22 cellular contexts compared by ENCODE assay signal in genomic region chr2:235938611-235939010, GRCh38.
A peak's percentile ranks its signal among the peaks of the same experiment; 100 is the strongest.
DNase-seq lines count a peak whose midpoint lies in the region; ATAC-seq, FAIRE-seq and TF ChIP-seq lines count a peak whose summit lies in the region.
"Had no signal": no experiment of that assay in that cellular context is flagged by ENCODE, and none has a peak within 500 bp of the region (broad histone marks: within the 10 kb centered on the region; RNA-seq: fewer than 3 reads in every experiment).

No MANE protein-coding gene starts in this region.

- H2AFZ ChIP-seq in astrocyte (ENCODE audit: low read depth, low read length) = no peak overlapping the region

- no peaks in the 10 kb centered on the region for H3K27me3 Mint-ChIP-seq in astrocyte (ENCODE audit: low read depth, unreplicated experiment)
- H3K27me3 Mint-ChIP-seq in neural crest cell (ENCODE audit: low read depth) = no peaks in the 10 kb centered on the region
- H3K27me3 Mint-ChIP-seq: CD4-positive, CD25-positive, alpha-beta regulatory T cell had no signal

- no peaks in the 10 kb centered on the region for H3K36me3 ChIP-seq in astrocyte (ENCODE audit: insufficient read depth, low read length)
- H3K36me3 ChIP-seq: HAP-1 had no signal

- H3K4me1 ChIP-seq in astrocyte (ENCODE audit: insufficient read depth, low read length) = peaks cover 18% of the 10 kb centered on the region
- H3K4me1 ChIP-seq: Caco-2, HAP-1 had no signal

- H3K27ac Mint-ChIP-seq in astrocyte (ENCODE audit: unreplicated experiment) = peak overlapping the region; percentile 31
- peak overlapping the region; percentile 85 for H3K27ac Mint-ChIP-seq in neural crest cell (ENCODE audit: unreplicated experiment)
- H3K27ac Mint-ChIP-seq: B cell; CD4-positive, CD25-positive, alpha-beta regulatory T cell; CD8-positive, alpha-beta T cell; HFFc6 had no signal

- H3K9me3 Mint-ChIP-seq in astrocyte (ENCODE audit: unreplicated experiment) (peaks cover 4% of the 10 kb centered on the region), neural crest cell (peaks cover 5% of the 10 kb centered on the region)

- peak; percentile 21 for DNase-seq in activated effector memory CD4-positive, alpha-beta T cell treated with anti-CD3 and anti-CD28 coated beads, Interleukin-2, amount 50 U/mL, for 16 hours
- DNase-seq in activated effector memory CD4-positive, alpha-beta T cell treated with Interleukin-2 at 50 U/mL for 16 hours = no peak
- no peak for DNase-seq in astrocyte (ENCODE audit: low read depth)
- no peak for DNase-seq in neural crest cell (ENCODE audit: low read depth, low spot score)
- no peak for DNase-seq in NCI-H2171 (lab: John Stamatoyannopoulos, UW)
- DNase-seq: Caco-2; CD4-positive, CD25-positive, alpha-beta regulatory T cell; CD8-positive, alpha-beta T cell; DMS153; DND-41; GOT3; HFFc6 had no signal

- no peak overlapping the region for H3K27ac ChIP-seq in astrocyte (ENCODE audit: low read depth, low read length)
- H3K27ac ChIP-seq: 22Rv1, C4-2B had no signal

- no peak overlapping the region for H3K4me3 Mint-ChIP-seq in astrocyte (ENCODE audit: unreplicated experiment)
- no peak overlapping the region for H3K4me3 Mint-ChIP-seq in neural crest cell
- H3K4me3 Mint-ChIP-seq: B cell; CD4-positive, CD25-positive, alpha-beta regulatory T cell; CD8-positive, alpha-beta T cell; HFFc6 had no signal

- H3K36me3 Mint-ChIP-seq in astrocyte (ENCODE audit: low read depth, unreplicated experiment) (peaks cover 26% of the 10 kb centered on the region), neural crest cell (ENCODE audit: low read depth) (peaks cover 26% of the 10 kb centered on the region)
- H3K36me3 Mint-ChIP-seq: CD4-positive, CD25-positive, alpha-beta regulatory T cell; CD8-positive, alpha-beta T cell had no signal

- H3K4me1 Mint-ChIP-seq in astrocyte (ENCODE audit: low read depth, unreplicated experiment) (peaks cover 18% of the 10 kb centered on the region), neural crest cell (peaks cover 35% of the 10 kb centered on the region)
- H3K4me1 Mint-ChIP-seq: B cell had no signal

- no peaks in the 10 kb centered on the region for H3K27me3 ChIP-seq in astrocyte (ENCODE audit: insufficient read depth, low read length)
- H3K27me3 ChIP-seq: BLaER1 had no signal

- H3K79me2 ChIP-seq in astrocyte (ENCODE audit: insufficient read depth, low read length) = no peaks in the 10 kb centered on the region

- no peaks in the 10 kb centered on the region for H3K9me3 ChIP-seq in astrocyte (ENCODE audit: insufficient read depth, low read depth, low read length)
- H3K9me3 ChIP-seq: Caco-2 had no signal

- no peak overlapping the region for H3K4me2 ChIP-seq in astrocyte (ENCODE audit: low read length)

- H3K4me3 ChIP-seq in astrocyte (ENCODE audit: insufficient read depth, low read depth, low read length) = no peak overlapping the region
- H3K4me3 ChIP-seq: BLaER1, HAP-1 had no signal

- H4K20me1 ChIP-seq in astrocyte (ENCODE audit: insufficient read depth, low read length) = no peaks in the 10 kb centered on the region
- H4K20me1 ChIP-seq: BLaER1 had no signal

- no peak overlapping the region for H3K9ac ChIP-seq in astrocyte (ENCODE audit: low read length)
- H3K9ac ChIP-seq: BLaER1 had no signal

- TF ChIP-seq CTCF in astrocyte (IDR thresholded peaks at IDR 0.05; ENCODE audit: insufficient read depth, low read depth, low read length) (no peak), neural crest cell (conservative IDR thresholded peaks at IDR 0.05) (no peak)

- FAIRE-seq in astrocyte (lab: Jason Lieb, UNC) = no peak
- FAIRE-seq: A204.1, G401.6, GM12892, H54 had no signal

- ATAC-seq in HG03045 (IDR thresholded peaks at IDR 0.05; ENCODE audit: unreplicated experiment) = no peak
- ATAC-seq: CD8-positive, alpha-beta T cell had no signal
